ENCODE assay signal across 11 cellular contexts in genomic region chr2:54602736-54603322, GRCh38.
A peak's percentile ranks its signal among the peaks of the same experiment; 100 is the strongest.
DNase-seq lines count a peak whose midpoint lies in the region; ATAC-seq and TF ChIP-seq lines count a peak whose summit lies in the region.
"Had no signal": no experiment of that assay in that cellular context is flagged by ENCODE, and none has a peak within 500 bp of the region (broad histone marks: within the 10 kb centered on the region; RNA-seq: fewer than 3 reads in every experiment).

No MANE protein-coding gene starts in this region.

- no peak overlapping the region for H3K4me3 ChIP-seq in CD8-positive, alpha-beta memory T cell (ENCODE audit: low read length)
- H3K4me3 ChIP-seq in left ventricle myocardium inferior (no peak overlapping the region), skeletal muscle tissue (ENCODE audit: low read length in 3 of 3) (no peak overlapping the region)

- peaks cover 6 to 40% (median 7%) of the 10 kb centered on the region in 3 donors for H3K36me3 Mint-ChIP-seq in CD8-positive, alpha-beta memory T cell
- peaks cover 31% of the 10 kb centered on the region for H3K36me3 Mint-ChIP-seq in activated CD8-positive, alpha-beta T cell treated with anti-CD3 and anti-CD28 coated beads for 36 hours (ENCODE audit: low read depth)

- no peak overlapping the region for H3K27ac ChIP-seq in CD8-positive, alpha-beta memory T cell (ENCODE audit: low read depth, low read length)
- H3K27ac ChIP-seq in left ventricle myocardium inferior (replicated peaks) (peak overlapping the region; percentile 80), skeletal muscle tissue (ENCODE audit: low read depth, low read length) (peak overlapping the region; percentile 41)

- H3K4me1 Mint-ChIP-seq in CD8-positive, alpha-beta memory T cell = peaks cover 92 to 96% (median 94%) of the 10 kb centered on the region in 3 donors
- H3K4me1 Mint-ChIP-seq in activated CD8-positive, alpha-beta T cell treated with anti-CD3 and anti-CD28 coated beads for 36 hours (ENCODE audit: low read depth) = peaks cover 94% of the 10 kb centered on the region

- H3K27me3 ChIP-seq in CD8-positive, alpha-beta memory T cell (ENCODE audit: insufficient read depth, low read length, poor library complexity, severe bottlenecking) = no peaks in the 10 kb centered on the region
- H3K27me3 ChIP-seq in left ventricle myocardium inferior (ENCODE audit: low read depth) (no peaks in the 10 kb centered on the region), skeletal muscle tissue (ENCODE audit: control insufficient read depth in 3 of 3, insufficient read depth in 3 of 3, low read length in 3 of 3) (no peaks in the 10 kb centered on the region)

- intact Hi-C loops in activated CD8-positive, alpha-beta T cell treated with anti-CD3 and anti-CD28 coated beads for 36 hours (cut with micrococcal nuclease) = no loop called here
- intact Hi-C loops in left ventricle myocardium inferior (cut with micrococcal nuclease) = no loop called here

- peak overlapping the region in 7 of 8 donors; percentile 38 to 88 (median 76) for H3K27ac Mint-ChIP-seq in CD8-positive, alpha-beta memory T cell
- H3K27ac Mint-ChIP-seq in activated CD8-positive, alpha-beta T cell treated with anti-CD3 and anti-CD28 coated beads for 36 hours = peak overlapping the region; percentile 87

- H3K4me3 Mint-ChIP-seq in CD8-positive, alpha-beta memory T cell = peak overlapping the region in 4 of 7 donors; percentile 8 to 63 (median 20)
- no peak overlapping the region for H3K4me3 Mint-ChIP-seq in activated CD8-positive, alpha-beta T cell treated with anti-CD3 and anti-CD28 coated beads for 36 hours

- H3K9me3 Mint-ChIP-seq in CD8-positive, alpha-beta memory T cell = no peaks in the 10 kb centered on the region
- no peaks in the 10 kb centered on the region for H3K9me3 Mint-ChIP-seq in activated CD8-positive, alpha-beta T cell treated with anti-CD3 and anti-CD28 coated beads for 36 hours

- no peak for DNase-seq in CD8-positive, alpha-beta memory T cell
- no peak for DNase-seq in activated CD8-positive, alpha-beta T cell treated with anti-CD3 and anti-CD28 coated beads for 36 hours
- no peak for DNase-seq in left ventricle myocardium inferior
- no peak for DNase-seq in ureter (ENCODE audit: low spot score)
- no peak for DNase-seq in stimulated activated CD4-positive, alpha-beta T cell treated with anti-CD3 and anti-CD28 coated beads, Interleukin-2, amount 100 ng/mL, for 24 hours
- no peak for DNase-seq in SIG-M5 treated with dmso at 0.1 percent for 504 hours (lab: John Stamatoyannopoulos, UW; ENCODE audit: unreplicated experiment)
- DNase-seq in NCI-H2107 (lab: John Stamatoyannopoulos, UW) = no peak
- DNase-seq: cerebellar nuclear complex, DMS79, nucleus accumbens had no signal

- H3K9me3 ChIP-seq in CD8-positive, alpha-beta memory T cell (ENCODE audit: low read length) = no peaks in the 10 kb centered on the region
- H3K9me3 ChIP-seq in left ventricle myocardium inferior (replicated peaks) (no peaks in the 10 kb centered on the region), skeletal muscle tissue (ENCODE audit: control insufficient read depth in 3 of 3, low read length in 3 of 3) (no peaks in the 10 kb centered on the region)

- CTCF ChIA-PET in CD8-positive, alpha-beta memory T cell (lab: Charles Lee) = no interaction called here
- CTCF ChIA-PET in activated CD8-positive, alpha-beta T cell treated with anti-CD3 and anti-CD28 coated beads for 36 hours (lab: Charles Lee) = interaction anchor here (0.9 to 4.9 kb wide), 8 partner anchors 10 to 102 kb away, joined by 3 to 27 read pairs (median 4); no protein-coding TSS in a partner anchor

- no peaks in the 10 kb centered on the region for H3K27me3 Mint-ChIP-seq in CD8-positive, alpha-beta memory T cell
- H3K27me3 Mint-ChIP-seq in activated CD8-positive, alpha-beta T cell treated with anti-CD3 and anti-CD28 coated beads for 36 hours = no peaks in the 10 kb centered on the region

- TF ChIP-seq CTCF in activated CD8-positive, alpha-beta T cell treated with anti-CD3 and anti-CD28 coated beads for 36 hours (IDR thresholded peaks at IDR 0.05) = no peak
- TF ChIP-seq CTCF in left ventricle myocardium inferior (IDR thresholded peaks at IDR 0.05; ENCODE audit: borderline replicate concordance) = no peak

- no peak overlapping the region for H3K9ac ChIP-seq in skeletal muscle tissue (ENCODE audit: low read depth in 1 of 3, low read length in 3 of 3)

- no peak for ATAC-seq in activated CD8-positive, alpha-beta T cell treated with anti-CD3 and anti-CD28 coated beads for 36 hours

- H3K4me1 ChIP-seq in CD8-positive, alpha-beta memory T cell (ENCODE audit: insufficient read depth, low read length) = peaks cover 93% of the 10 kb centered on the region
- H3K4me1 ChIP-seq in left ventricle myocardium inferior (peaks cover 100% of the 10 kb centered on the region), skeletal muscle tissue (ENCODE audit: control insufficient read depth in 3 of 3, insufficient read depth in 3 of 3, low read length in 3 of 3) (peaks cover 53 to 81% (median 73%) of the 10 kb centered on the region in 3 donors)

- POLR2A ChIA-PET in CD8-positive, alpha-beta memory T cell (lab: Charles Lee) = interaction anchor here (0.5 kb wide), 1 partner anchor 730 kb away, joined by 3 read pairs; no protein-coding TSS in a partner anchor
- POLR2A ChIA-PET in activated CD8-positive, alpha-beta T cell treated with anti-CD3 and anti-CD28 coated beads for 36 hours (lab: Charles Lee) = interaction anchor here (0.6 to 6.2 kb wide), 5 partner anchors 16 to 419 kb away, joined by 3 to 44 read pairs (median 4); no protein-coding TSS in a partner anchor

- no peaks in the 10 kb centered on the region for H3K36me3 ChIP-seq in CD8-positive, alpha-beta memory T cell (ENCODE audit: insufficient read depth, low read length)
- H3K36me3 ChIP-seq in left ventricle myocardium inferior (peaks cover 15% of the 10 kb centered on the region), skeletal muscle tissue (ENCODE audit: control insufficient read depth in 3 of 3, insufficient read depth in 3 of 3, low read length in 3 of 3) (peaks cover 0 to 4% (median 4%) of the 10 kb centered on the region in 3 donors)
